ENCODE assay signal across 24 cellular contexts in genomic region chr7:2193575-2194305, GRCh38. TPM values are rescaled to one million over a fixed set of nuclear protein-coding genes. Genes with fewer than 3 reads are reported as not detected.
DNase-seq lines count a peak whose midpoint lies in the region; ATAC-seq, FAIRE-seq and TF ChIP-seq lines count a peak whose summit lies in the region.
"Had no signal": no experiment of that assay in that cellular context is flagged by ENCODE, and none has a peak within 500 bp of the region (broad histone marks: within the 10 kb centered on the region; RNA-seq: fewer than 3 reads in every experiment).

No MANE protein-coding gene starts in this region.

- H2BK5ac ChIP-seq in H1 (ENCODE audit: low read depth, low read length), result no peak overlapping the region

- intact Hi-C loops in gastrocnemius medialis (cut with DNase I; ENCODE audit: low total_unique reads), result loop anchor here (2.0 to 10.0 kb wide), 3 partner anchors 19 to 619 kb away; partner anchors contain the start of gene PSMG3
- intact Hi-C loops in testis (cut with DNase I; ENCODE audit: low total_unique reads), result no loop called here

- TF ChIP-seq EP300 in H1 (IDR thresholded peaks at IDR 0.05; ENCODE audit: borderline replicate concordance in 1 of 2, low read depth in 2 of 2, low read length in 2 of 2), result no peak

- peaks cover 0 to 10% of the 10 kb centered on the region in 2 experiments; a peak in 1 of 4 replicates for H3K79me2 ChIP-seq in H1 (ENCODE audit: control insufficient read depth in 1 of 2, insufficient read depth in 2 of 2, low read length in 2 of 2)

- H3K4me3 ChIP-seq in BLaER1 (no peak overlapping the region), H1 (ENCODE audit: extremely low read depth in 1 of 4, insufficient read depth in 2 of 4, low read depth in 3 of 4, low read length in 4 of 4) (no peak overlapping the region), gastrocnemius medialis (no peak overlapping the region), testis (no peak overlapping the region)
- H3K4me3 ChIP-seq: ascending aorta, cardiac muscle cell, colonic mucosa, pancreas, SK-N-MC had no signal

- POLR2A ChIA-PET in H1 (lab: Charles Lee; ENCODE audit: partially characterized antibody), result no interaction called here

- H3K79me1 ChIP-seq in H1 (ENCODE audit: low read depth, low read length), result no peaks in the 10 kb centered on the region; the same call in none of the 2 replicates

- H2BK12ac ChIP-seq in H1 (ENCODE audit: low read depth, low read length), result no peak overlapping the region

- no peak overlapping the region for H2BK120ac ChIP-seq in H1 (replicated peaks; ENCODE audit: low read depth, low read length)

- no peak overlapping the region for H3K56ac ChIP-seq in H1 (replicated peaks; ENCODE audit: insufficient read length, low read depth, low read length)

- H4K20me1 ChIP-seq in BLaER1, result peaks cover 11% of the 10 kb centered on the region; the same call in 1 of the 2 replicates
- peaks cover 0 to 8% of the 10 kb centered on the region in 2 experiments for H4K20me1 ChIP-seq in H1 (replicated peaks in 1 of 2; ENCODE audit: control insufficient read depth in 1 of 2, insufficient read depth in 2 of 2, low read length in 2 of 2)

- H3K9ac ChIP-seq in BLaER1 (0 out of 2 replicates have a peak overlapping the region, but pooled peaks have one; percentile 4), H1 (replicated peaks in 1 of 4; ENCODE audit: extremely low read depth in 1 of 4, low read depth in 3 of 4, low read length in 3 of 4) (no peak overlapping the region)

- no peak overlapping the region for H2BK15ac ChIP-seq in H1 (ENCODE audit: low read length)

- H3K4me1 ChIP-seq in BLaER1, result peaks cover 47% of the 10 kb centered on the region
- H3K4me1 ChIP-seq in H1 (replicated peaks in 1 of 4; ENCODE audit: control insufficient read depth in 3 of 4, insufficient read depth in 4 of 4, low read length in 3 of 4), result no peaks in the 10 kb centered on the region
- peaks cover 35 to 43% of the 10 kb centered on the region in 2 donors for H3K4me1 ChIP-seq in gastrocnemius medialis
- no peaks in the 10 kb centered on the region for H3K4me1 ChIP-seq in testis
- H3K4me1 ChIP-seq: ascending aorta, colonic mucosa, pancreas had no signal

- H2AFZ ChIP-seq in H1 (ENCODE audit: low read length), result no peak overlapping the region

- peak; percentile 27 to 52 for DNase-seq in NCI-H2081 (lab: John Stamatoyannopoulos, UW)
- no peak for DNase-seq in NCI-H2081 treated with DMSO at 0.1 percent for 48 hours (lab: John Stamatoyannopoulos, UW)
- no peak for DNase-seq in H1 (ENCODE audit: low read depth in 1 of 2, low spot score in 2 of 2)
- no peak for DNase-seq in gastrocnemius medialis
- no peak for DNase-seq in G401 (ENCODE audit: low spot score)
- DNase-seq in testis, result no peak
- DNase-seq in HCEC 1CT, result no peak
- DNase-seq: activated B cell treated with CpG ODN at 0.5 μM for 24 hours; activated CD4-positive, alpha-beta T cell treated with anti-CD3 and anti-CD28 coated beads, Interleukin-2, amount 50 U/mL, for 1 hour; activated gamma-delta T cell treated with Interleukin-2 at 50 U/mL for 16 hours; activated T-cell treated with anti-CD3 and anti-CD28 coated beads, Interleukin-2, amount 50 U/mL, for 48 hours; colonic mucosa; effector CD4-positive, alpha-beta T cell; left colon; mammary epithelial cell; NCI-H1436 treated with DMSO at 0.1 percent for 48 hours; nephron progenitor cell; stimulated activated CD4-positive, alpha-beta T cell treated with anti-CD3 and anti-CD28 coated beads, Interleukin-2, amount 100 ng/mL, for 24 hours had no signal

- H2AK5ac ChIP-seq in H1 (ENCODE audit: low read depth, low read length), result no peak overlapping the region

- H3K9me3 ChIP-seq in BLaER1 (peaks cover 24% of the 10 kb centered on the region), H1 (ENCODE audit: insufficient read depth in 2 of 2, low read depth in 1 of 2, low read length in 1 of 2) (peaks cover 14 to 18% of the 10 kb centered on the region in 2 experiments), gastrocnemius medialis (no peaks in the 10 kb centered on the region), testis (no peaks in the 10 kb centered on the region)
- H3K9me3 ChIP-seq: colonic mucosa, pancreas had no signal

- CTCF ChIA-PET in H1 (lab: Charles Lee; ENCODE audit: partially characterized antibody), result interaction anchor here (0.5 to 2.6 kb wide), 17 partner anchors 10 to 260 kb away, joined by 3 to 8 read pairs (median 3); no protein-coding TSS in a partner anchor

- no peak for ATAC-seq in gastrocnemius medialis
- ATAC-seq: left colon, pancreas had no signal

- H4K5ac ChIP-seq in H1 (ENCODE audit: insufficient read length, low read depth, low read length), result no peak overlapping the region

- H3K14ac ChIP-seq in H1 (ENCODE audit: insufficient read length), result no peak overlapping the region

- peak overlapping the region; percentile 51; the same call in 1 of the 2 replicates for H4K8ac ChIP-seq in H1 (ENCODE audit: extremely low read depth, insufficient read depth, low read length)

- H3K4ac ChIP-seq in H1 (replicated peaks; ENCODE audit: insufficient read length, low read depth, low read length), result no peak overlapping the region

- no peak for TF ChIP-seq POLR2A in H1 (IDR thresholded peaks at IDR 0.05; ENCODE audit: control extremely low read depth in 1 of 2, low read depth in 2 of 2, low read length in 2 of 2)
- no peak for TF ChIP-seq POLR2A in gastrocnemius medialis (IDR thresholded peaks at IDR 0.05)
- no peak for TF ChIP-seq POLR2A in testis (IDR thresholded peaks at IDR 0.05)

- no peak overlapping the region for H4K91ac ChIP-seq in H1 (replicated peaks; ENCODE audit: insufficient read length, low read length)

- H3K4me2 ChIP-seq in BLaER1, result no peak overlapping the region; the same call in 1 of the 2 replicates
- H3K4me2 ChIP-seq in H1 (ENCODE audit: insufficient read depth in 1 of 2, low read depth in 2 of 2, low read length in 2 of 2), result no peak overlapping the region

- in situ Hi-C loops in gastrocnemius medialis (cut with MboI; ENCODE audit: low sequenced_read_pairs in 4 of 4) (no loop called here), G401 (cut with HindIII; ENCODE audit: low sequenced_read_pairs) (no loop called here)

- H3K36me3 ChIP-seq in BLaER1 (peaks cover 77% of the 10 kb centered on the region), H1 (ENCODE audit: control insufficient read depth in 2 of 4, insufficient read depth in 4 of 4, low read length in 3 of 4) (peaks cover 0 to 23% (median 9%) of the 10 kb centered on the region in 4 experiments; a peak in 5 of 8 replicates), gastrocnemius medialis (no peaks in the 10 kb centered on the region), testis (ENCODE audit: low read depth, missing control alignments) (no peaks in the 10 kb centered on the region)
- H3K36me3 ChIP-seq: cardiac muscle cell, colonic mucosa, pancreas had no signal

- WGBS in H1 (ENCODE audit: extremely low coverage in 1 of 2, insufficient coverage in 1 of 2, insufficient read length in 1 of 2, insufficient replicate concordance in 2 of 2, low coverage in 1 of 2, low lambda C conversion rate in 2 of 2, missing lambda C conversion rate in 1 of 2), 2 experiments, result 90% methylated on average over 18 of the region's 19 CpGs; no CpG with 5 or more reads in 1 of the 2 experiments
- 94 to 95% methylated on average over 16 to 19 of the region's 19 CpGs for WGBS in testis, 2 donors

- FAIRE-seq in H1 (lab: Jason Lieb, UNC), result no peak
- FAIRE-seq: GM12892, pancreas had no signal

- H3K23ac ChIP-seq in H1 (ENCODE audit: insufficient read length), result no peak overlapping the region

- H2BK20ac ChIP-seq in H1 (ENCODE audit: low read length), result no peak overlapping the region

- no peak overlapping the region for H3K27ac ChIP-seq in BLaER1
- no peak overlapping the region for H3K27ac ChIP-seq in H1 (ENCODE audit: low read depth, low read length)
- H3K27ac ChIP-seq in gastrocnemius medialis, result peak overlapping the region; percentile 39 to 74 (median 58)
- H3K27ac ChIP-seq in testis, result no peak overlapping the region
- H3K27ac ChIP-seq: ascending aorta, cardiac muscle cell, colonic mucosa, pancreas, SK-N-MC had no signal

- TF ChIP-seq CTCF in H1 (IDR thresholded peaks at IDR 0.05; ENCODE audit: control extremely low read depth in 1 of 3, insufficient read depth in 1 of 3, low read depth in 1 of 3, low read length in 3 of 3), result no peak
- TF ChIP-seq CTCF in gastrocnemius medialis (IDR thresholded peaks at IDR 0.05 in 4 of 5, conservative IDR thresholded peaks at IDR 0.05 in 1 of 5), result no peak
- no peak for TF ChIP-seq CTCF in testis (IDR thresholded peaks at IDR 0.05)

- TF ChIP-seq RAD21 in H1 (IDR thresholded peaks at IDR 0.05 in 1 of 2, conservative IDR thresholded peaks at IDR 0.05 in 1 of 2; ENCODE audit: low read depth in 2 of 2, low read length in 2 of 2), result no peak

- H3K27me3 ChIP-seq in BLaER1 (no peaks in the 10 kb centered on the region), H1 (replicated peaks in 1 of 4; ENCODE audit: control insufficient read depth in 3 of 4, extremely low read depth in 1 of 4, insufficient read depth in 3 of 4, low read length in 3 of 4) (no peaks in the 10 kb centered on the region), gastrocnemius medialis (no peaks in the 10 kb centered on the region), testis (no peaks in the 10 kb centered on the region)
- H3K27me3 ChIP-seq: ascending aorta, cardiac muscle cell, colonic mucosa, pancreas had no signal

- H3K23me2 ChIP-seq in H1 (ENCODE audit: low read depth, low read length), result no peaks in the 10 kb centered on the region

- no peak overlapping the region for H3K18ac ChIP-seq in H1 (ENCODE audit: extremely low read depth, low read length)

RNA-seq across cellular contexts. Expression of gene MAD1L1, which starts 39.0 kb away (rescaled TPM):
- 38.8 and 40.4 TPM in 2 replicates for total RNA-seq in H1 (2021; fragmentation: NEBNext Ultra II Directional; extraction: Animal tissue kit (Norgen Biotek cat#: 25700))
- 44.6 and 61.5 TPM in 2 replicates for polyA plus RNA-seq in H1 (2011; rRNA removed)
- polyA plus RNA-seq in H1 (2011; cell fraction: cytosol; rRNA removed), result 39.0 TPM
- polyA plus RNA-seq in H1 (2011; cell fraction: nucleus; rRNA removed), result 51.0 TPM
- polyA plus RNA-seq in H1 (2012, experiment 1 of 2), result 21.3 to 37.3 TPM (median 33.3 TPM) in 4 replicates
- polyA plus RNA-seq in H1 (2012, experiment 2 of 2), result 26.7 TPM
- polyA plus RNA-seq in H1 (2013, experiment 1 of 2), result 17.3 TPM
- polyA plus RNA-seq in H1 (2013, experiment 2 of 2), result 16.6 TPM
- 21.0 and 24.8 TPM in 2 replicates for polyA minus RNA-seq in H1 (2011; rRNA and poly(A)+ RNA removed)
- polyA minus RNA-seq in H1 (2011; cell fraction: cytosol; rRNA and poly(A)+ RNA removed), result 34.5 TPM
- 27.3 TPM for polyA minus RNA-seq in H1 (2011; cell fraction: nucleus; rRNA and poly(A)+ RNA removed)
- 10 to 100 TPM; 19.7 to 32.4 (median 22.7) TPM for total RNA-seq in gastrocnemius medialis
- total RNA-seq in G401 (2014; rRNA removed; shearing (Covaris generic)), result 77.8 and 163 TPM in 2 replicates
- 100 to 1,000 TPM in 1 of 2 donors, 10 to 100 TPM in 1; 94.6 to 149 TPM for total RNA-seq in testis
- 63.1 TPM for polyA plus RNA-seq in testis (ENCODE audit: insufficient read depth, low read depth, low replicate concordance)

RNA-seq across cellular contexts. Expression of gene MRM2, which starts 48.3 kb away (rescaled TPM):
- total RNA-seq in H1 (2021; fragmentation: NEBNext Ultra II Directional; extraction: Animal tissue kit (Norgen Biotek cat#: 25700)), result 38.6 and 38.7 TPM in 2 replicates
- polyA plus RNA-seq in H1 (2011; rRNA removed) (17.2 and 19.0 TPM in 2 replicates), testis (ENCODE audit: insufficient read depth, low read depth, low replicate concordance) (31.2 TPM)
- 26.2 TPM for polyA plus RNA-seq in H1 (2011; cell fraction: cytosol; rRNA removed)
- polyA plus RNA-seq in H1 (2011; cell fraction: nucleus; rRNA removed), result 20.0 TPM
- 36.9 to 43.2 TPM (median 37.8 TPM) in 4 replicates for polyA plus RNA-seq in H1 (2012, experiment 1 of 2)
- 19.2 TPM for polyA plus RNA-seq in H1 (2012, experiment 2 of 2)
- polyA plus RNA-seq in H1 (2013, experiment 1 of 2), result 28.5 TPM
- polyA plus RNA-seq in H1 (2013, experiment 2 of 2), result 29.2 TPM
- polyA minus RNA-seq in H1 (2011; rRNA and poly(A)+ RNA removed), result 26.9 and 29.8 TPM in 2 replicates
- polyA minus RNA-seq in H1 (2011; cell fraction: cytosol; rRNA and poly(A)+ RNA removed), result 13.9 TPM
- polyA minus RNA-seq in H1 (2011; cell fraction: nucleus; rRNA and poly(A)+ RNA removed), result 13.0 TPM
- total RNA-seq in gastrocnemius medialis (10 to 100 TPM; 14.1 to 41.7 (median 16.9) TPM), testis (10 to 100 TPM; 18.1 to 20.5 TPM)
- 57.5 and 57.8 TPM in 2 replicates for total RNA-seq in G401 (2014; rRNA removed; shearing (Covaris generic))

RNA-seq across cellular contexts. Expression of gene NUDT1, which starts 48.3 kb away (rescaled TPM):
- total RNA-seq in H1 (2021; fragmentation: NEBNext Ultra II Directional; extraction: Animal tissue kit (Norgen Biotek cat#: 25700)), result 76.1 and 85.2 TPM in 2 replicates
- polyA plus RNA-seq in H1 (2011; rRNA removed) (89.5 and 101 TPM in 2 replicates), testis (ENCODE audit: insufficient read depth, low read depth, low replicate concordance) (68.0 TPM)
- 97.8 TPM for polyA plus RNA-seq in H1 (2011; cell fraction: cytosol; rRNA removed)
- polyA plus RNA-seq in H1 (2011; cell fraction: nucleus; rRNA removed), result 69.8 TPM
- 103 to 158 TPM (median 150 TPM) in 4 replicates for polyA plus RNA-seq in H1 (2012, experiment 1 of 2)
- 122 TPM for polyA plus RNA-seq in H1 (2012, experiment 2 of 2)
- 52.9 TPM for polyA plus RNA-seq in H1 (2013, experiment 1 of 2)
- 59.3 TPM for polyA plus RNA-seq in H1 (2013, experiment 2 of 2)
- polyA minus RNA-seq in H1 (2011; rRNA and poly(A)+ RNA removed), result 29.5 and 36.6 TPM in 2 replicates
- 29.8 TPM for polyA minus RNA-seq in H1 (2011; cell fraction: cytosol; rRNA and poly(A)+ RNA removed)
- polyA minus RNA-seq in H1 (2011; cell fraction: nucleus; rRNA and poly(A)+ RNA removed), result 20.8 TPM
- total RNA-seq in gastrocnemius medialis (10 to 100 TPM; 14.7 to 22.5 (median 18.1) TPM), testis (10 to 100 TPM; 27.5 to 39.4 TPM)
- total RNA-seq in G401 (2014; rRNA removed; shearing (Covaris generic)), result 31.4 and 37.8 TPM in 2 replicates

Comparison
In these comparisons a context has a peak if more than half of its experiments do, and no peak if none do; other contexts are left out.
1. DNase-seq: peak in NCI-H2081 (2 of 2); none in NCI-H2081 treated with DMSO at 0.1 percent for 48 hours (single experiment), H1 (0 of 2), gastrocnemius medialis (0 of 2), G401 (single experiment), testis (single experiment) and HCEC 1CT (single experiment).
2. H3K27ac ChIP-seq: peak in gastrocnemius medialis (4 of 4); none in BLaER1 (single experiment), H1 (single experiment) and testis (0 of 2).